In genomic region chr1:2976180-2976562, GRCh38 we compare ENCODE assay signal across 20 cellular contexts. TPM values are rescaled to one million over a fixed set of nuclear protein-coding genes. Genes with fewer than 3 reads are reported as not detected.
DNase-seq lines count a peak whose midpoint lies in the region; ATAC-seq and TF ChIP-seq lines count a peak whose summit lies in the region.
"Had no signal": no experiment of that assay in that cellular context is flagged by ENCODE, and none has a peak within 500 bp of the region (broad histone marks: within the 10 kb centered on the region; RNA-seq: fewer than 3 reads in every experiment).

No MANE protein-coding gene starts in this region.

- in situ Hi-C loops in HAP-1 (cut with MboI; ENCODE audit: low sequenced_read_pairs): no loop called here

- H3K9me3 Mint-ChIP-seq in endodermal cell: peaks cover 73% of the 10 kb centered on the region
- H3K9me3 Mint-ChIP-seq: CD8-positive, alpha-beta memory T cell had no signal

- WGBS in endodermal cell (ENCODE audit: insufficient coverage in 1 of 2, insufficient read length in 1 of 2), 2 experiments: 87 to 100% methylated on average over 2 to 6 of the region's 6 CpGs
- WGBS in sigmoid colon, 2 donors: 71 to 89% methylated on average over 6 of the region's 6 CpGs
- WGBS in esophagus muscularis mucosa: 81% methylated on average over 6 of the region's 6 CpGs

- H3K27me3 ChIP-seq in left ventricle myocardium inferior (ENCODE audit: low read depth): peaks cover 29% of the 10 kb centered on the region
- no peaks in the 10 kb centered on the region for H3K27me3 ChIP-seq in endodermal cell (ENCODE audit: control insufficient read depth, insufficient read depth, low read length, poor library complexity, severe bottlenecking)
- peaks cover 0 to 34% (median 14%) of the 10 kb centered on the region in 3 donors for H3K27me3 ChIP-seq in sigmoid colon
- H3K27me3 ChIP-seq in esophagus muscularis mucosa: peaks cover 0 to 58% (median 0%) of the 10 kb centered on the region in 4 donors
- H3K27me3 ChIP-seq in HAP-1 (ENCODE audit: low read depth): peaks cover 12% of the 10 kb centered on the region; the same call in 1 of the 2 replicates

- H3K27ac ChIP-seq in left ventricle myocardium inferior (replicated peaks) (no peak overlapping the region), endodermal cell (ENCODE audit: low read depth, low read length) (no peak overlapping the region), sigmoid colon (no peak overlapping the region), esophagus muscularis mucosa (replicated peaks in 1 of 4) (no peak overlapping the region)
- H3K27ac ChIP-seq: A549; BLaER1 treated with 17β-estradiol and CSF1 and Interleukin-3, amounts not matched to agents 10 nM and 100 nM had no signal

- TF ChIP-seq EP300 in sigmoid colon (IDR thresholded peaks at IDR 0.05) (no peak), esophagus muscularis mucosa (IDR thresholded peaks at IDR 0.05) (no peak)

- TF ChIP-seq CTCF in left ventricle myocardium inferior (IDR thresholded peaks at IDR 0.05; ENCODE audit: borderline replicate concordance) (no peak), endodermal cell (conservative IDR thresholded peaks at IDR 0.05) (no peak), sigmoid colon (IDR thresholded peaks at IDR 0.05) (no peak), esophagus muscularis mucosa (IDR thresholded peaks at IDR 0.05) (no peak)

- intact Hi-C loops in cardiac septum (cut with DNase I) (no loop called here), left ventricle myocardium inferior (cut with micrococcal nuclease) (no loop called here), sigmoid colon (cut with DNase I) (no loop called here), esophagus muscularis mucosa (cut with DNase I) (no loop called here)

- H3K27ac Mint-ChIP-seq in endodermal cell: no peak overlapping the region
- H3K27ac Mint-ChIP-seq: CD8-positive, alpha-beta memory T cell; GM23338 had no signal

- no peak for ATAC-seq in HG02973 (IDR thresholded peaks at IDR 0.05; ENCODE audit: unreplicated experiment)
- ATAC-seq: A549, GM23338, HepG2, PC-3 had no signal

- no peaks in the 10 kb centered on the region for H3K36me3 Mint-ChIP-seq in endodermal cell (ENCODE audit: low read depth)
- H3K36me3 Mint-ChIP-seq: CD8-positive, alpha-beta memory T cell had no signal

- no peak overlapping the region for H3K4me3 Mint-ChIP-seq in endodermal cell
- H3K4me3 Mint-ChIP-seq: CD8-positive, alpha-beta memory T cell; GM23338 had no signal

- H3K4me1 Mint-ChIP-seq in endodermal cell: no peaks in the 10 kb centered on the region

- H3K36me3 ChIP-seq in left ventricle myocardium inferior (no peaks in the 10 kb centered on the region), endodermal cell (ENCODE audit: control insufficient read depth, insufficient read depth, low read length) (no peaks in the 10 kb centered on the region), sigmoid colon (no peaks in the 10 kb centered on the region), esophagus muscularis mucosa (no peaks in the 10 kb centered on the region), HAP-1 (replicated peaks) (no peaks in the 10 kb centered on the region)
- H3K36me3 ChIP-seq: BLaER1 treated with 17β-estradiol and CSF1 and Interleukin-3, amounts not matched to agents 10 nM and 100 nM had no signal

- no peaks in the 10 kb centered on the region for H3K9me3 ChIP-seq in left ventricle myocardium inferior (replicated peaks)
- peaks cover 7% of the 10 kb centered on the region for H3K9me3 ChIP-seq in endodermal cell (ENCODE audit: control insufficient read depth, low read length)
- no peaks in the 10 kb centered on the region for H3K9me3 ChIP-seq in sigmoid colon
- H3K9me3 ChIP-seq in esophagus muscularis mucosa: no peaks in the 10 kb centered on the region
- H3K9me3 ChIP-seq in HAP-1: no peaks in the 10 kb centered on the region
- H3K9me3 ChIP-seq: A549; BLaER1 treated with 17β-estradiol and CSF1 and Interleukin-3, amounts not matched to agents 10 nM and 100 nM had no signal

- H3K4me1 ChIP-seq in left ventricle myocardium inferior (peaks cover 9% of the 10 kb centered on the region), endodermal cell (ENCODE audit: control insufficient read depth, insufficient read depth, low read length) (no peaks in the 10 kb centered on the region), sigmoid colon (no peaks in the 10 kb centered on the region), esophagus muscularis mucosa (no peaks in the 10 kb centered on the region), HAP-1 (no peaks in the 10 kb centered on the region)
- H3K4me1 ChIP-seq: A549 had no signal

- H3K9ac ChIP-seq in endodermal cell (ENCODE audit: extremely low read depth, low read length, poor library complexity, severe bottlenecking): no peak overlapping the region
- H3K9ac ChIP-seq: BLaER1 treated with 17β-estradiol and CSF1 and Interleukin-3, amounts not matched to agents 10 nM and 100 nM had no signal

- no peak for TF ChIP-seq POLR2A in sigmoid colon (IDR thresholded peaks at IDR 0.05)
- TF ChIP-seq POLR2A in esophagus muscularis mucosa (IDR thresholded peaks at IDR 0.05; ENCODE audit: low read depth): no peak

- peak; percentile 46 for DNase-seq in cardiac septum (ENCODE audit: low spot score)
- DNase-seq in left ventricle myocardium inferior: no peak
- peak; percentile 13 for DNase-seq in endodermal cell
- DNase-seq in sigmoid colon: peak; percentile 53
- no peak for DNase-seq in esophagus muscularis mucosa (ENCODE audit: extremely low spot score)
- DNase-seq in HAP-1 (ENCODE audit: low spot score in 2 of 2): no peak
- DNase-seq: CD8-positive, alpha-beta memory T cell; KG1; NCI-H1048; NCI-H146; NCI-H2081 treated with DMSO at 0.1 percent for 48 hours; NCI-H510A; NCI-H774; PC-3 had no signal

- no peaks in the 10 kb centered on the region for H3K27me3 Mint-ChIP-seq in endodermal cell (ENCODE audit: insufficient read depth)
- H3K27me3 Mint-ChIP-seq: CD8-positive, alpha-beta memory T cell had no signal

- H3K4me3 ChIP-seq in left ventricle myocardium inferior: no peak overlapping the region
- H3K4me3 ChIP-seq in endodermal cell (ENCODE audit: low read length): no peak overlapping the region
- H3K4me3 ChIP-seq in sigmoid colon: no peak overlapping the region
- H3K4me3 ChIP-seq in esophagus muscularis mucosa: no peak overlapping the region
- H3K4me3 ChIP-seq in HAP-1: no peak overlapping the region
- H3K4me3 ChIP-seq: A549; BLaER1 treated with 17β-estradiol and CSF1 and Interleukin-3, amounts not matched to agents 10 nM and 100 nM; GM23338 had no signal

RNA-seq across cellular contexts. Expression of gene ACTRT2, which starts 45.1 kb away (rescaled TPM):
- total RNA-seq in cardiac septum: not detected
- total RNA-seq in left ventricle myocardium inferior: not detected
- total RNA-seq in endodermal cell: not detected
- polyA plus RNA-seq in endodermal cell (2013, experiment 1 of 2): not detected
- not detected for polyA plus RNA-seq in endodermal cell (2013, experiment 2 of 2)
- not detected for total RNA-seq in sigmoid colon
- polyA plus RNA-seq in sigmoid colon: not detected
- not detected for total RNA-seq in esophagus muscularis mucosa
- total RNA-seq: CD8-positive, alpha-beta memory T cell; GM23338; HepG2; M059J; PC-3 had no signal
- polyA plus RNA-seq: A549; CD8-positive, alpha-beta memory T cell; GM23338; HepG2 had no signal

Comparison
In these comparisons a context has a peak if more than half of its experiments do, and no peak if none do; other contexts are left out.
1. DNase-seq: peak in cardiac septum (single experiment), endodermal cell (single experiment) and sigmoid colon (single experiment); none in left ventricle myocardium inferior (single experiment), esophagus muscularis mucosa (single experiment) and HAP-1 (0 of 2).